ENCODE assay signal across 8 cellular contexts in the genomic region with DNA sequence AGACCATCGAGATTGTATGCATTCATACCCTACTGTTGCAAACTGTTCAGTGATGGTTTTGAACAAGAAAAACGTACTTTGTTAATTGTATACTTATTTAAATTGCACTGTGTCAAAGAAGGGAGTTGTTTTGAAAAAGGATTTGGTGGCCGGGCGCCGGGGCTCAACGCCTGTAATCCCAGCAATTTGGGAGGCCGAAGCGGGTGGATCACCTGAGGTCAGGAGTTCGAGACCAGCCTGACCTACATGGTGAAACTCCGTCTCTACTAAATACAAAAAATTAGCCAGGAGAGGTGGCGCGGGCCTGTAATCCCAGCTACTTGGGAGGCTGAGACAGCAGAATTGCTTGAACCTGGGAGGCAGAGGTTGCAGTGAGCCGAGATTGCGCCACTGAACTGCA. TPM values are rescaled to one million over a fixed set of nuclear protein-coding genes. Genes with fewer than 3 reads are reported as not detected.
DNase-seq lines count a peak whose midpoint lies in the region; ATAC-seq, FAIRE-seq and TF ChIP-seq lines count a peak whose summit lies in the region.
"Not testable (repeated sequence)": the region's sequence is repeated elsewhere in the genome, so short reads cannot be mapped to it uniquely, and the experiment has no call there.

No MANE protein-coding gene starts in this region.

- peak overlapping the region; percentile 45 to 91 for H3K4me3 ChIP-seq in CD4-positive, alpha-beta memory T cell (ENCODE audit: low read length in 2 of 2)
- H3K4me3 ChIP-seq in LNCaP clone FGC (ENCODE audit: low read depth, low read length) (peak overlapping the region; percentile 95), K562 (peak overlapping the region; percentile 69), esophagus muscularis mucosa (peak overlapping the region; percentile 67 to 96 (median 92)), left lung (peak overlapping the region; percentile 59 to 87), thoracic aorta (peak overlapping the region; percentile 85)

- peak overlapping the region in 6 of 7 donors; percentile 4 to 96 (median 90) for H3K27ac Mint-ChIP-seq in CD4-positive, alpha-beta memory T cell
- peak overlapping the region; percentile 83 for H3K27ac Mint-ChIP-seq in activated CD4-positive, alpha-beta T cell treated with anti-CD3 and anti-CD28 coated beads for 36 hours
- peak overlapping the region; percentile 99 for H3K27ac Mint-ChIP-seq in osteocyte (ENCODE audit: unreplicated experiment)

- H3K9me1 ChIP-seq in K562 (ENCODE audit: control insufficient read depth, insufficient read depth, low read length) = not testable (repeated sequence)

- not testable (repeated sequence) for TF ChIP-seq POLR2A in K562 (conservative IDR thresholded peaks at IDR 0.05); esophagus muscularis mucosa (IDR thresholded peaks at IDR 0.05; ENCODE audit: low read depth)

- 47% methylated on average over 12 of the region's 14 CpGs for WGBS in K562 (ENCODE audit: insufficient coverage, low coverage, missing lambda C conversion rate)
- 56% methylated on average over 14 of the region's 14 CpGs for WGBS in esophagus muscularis mucosa

- not testable (repeated sequence) for BruUV-seq in K562 (replicated peaks; lab: Mats Ljungman, UMichigan)

- TF ChIP-seq EP300 in K562 (IDR thresholded peaks at IDR 0.05; ENCODE audit: low read length); esophagus muscularis mucosa (IDR thresholded peaks at IDR 0.05): not testable (repeated sequence)

- H3K4me1 Mint-ChIP-seq in CD4-positive, alpha-beta memory T cell = peaks cover 11 to 32% (median 21%) of the 10 kb centered on the region in 4 donors
- H3K4me1 Mint-ChIP-seq in activated CD4-positive, alpha-beta T cell treated with anti-CD3 and anti-CD28 coated beads for 36 hours = peaks cover 17% of the 10 kb centered on the region
- H3K4me1 Mint-ChIP-seq in osteocyte (ENCODE audit: unreplicated experiment) = peaks cover 29% of the 10 kb centered on the region

- in situ Hi-C loops in K562 (cut with MboI) = not testable (repeated sequence)

- peak overlapping the region; percentile 91 to 96 (median 95) for H3K4me3 Mint-ChIP-seq in CD4-positive, alpha-beta memory T cell
- H3K4me3 Mint-ChIP-seq in activated CD4-positive, alpha-beta T cell treated with anti-CD3 and anti-CD28 coated beads for 36 hours = peak overlapping the region; percentile 87
- peak overlapping the region; percentile 94 for H3K4me3 Mint-ChIP-seq in osteocyte (ENCODE audit: unreplicated experiment)

- intact Hi-C loops in CD4-positive, alpha-beta memory T cell (cut with micrococcal nuclease) = loop anchor here (1.0 to 10.0 kb wide), 7 partner anchors 26 to 1326 kb away; a partner anchor contains a TSS
- intact Hi-C loops in activated CD4-positive, alpha-beta T cell treated with anti-CD3 and anti-CD28 coated beads for 36 hours (cut with DNase I, micrococcal nuclease) = loop anchor here (1.0 to 5.0 kb wide), 8 partner anchors 30 to 633 kb away; a partner anchor contains a TSS
- intact Hi-C loops in K562 (cut with micrococcal nuclease) = loop anchor here (1.0 to 5.0 kb wide), 2 partner anchors 26 to 172 kb away; no protein-coding TSS in a partner anchor
- intact Hi-C loops in esophagus muscularis mucosa (cut with DNase I) = loop anchor here (5.0 to 10.0 kb wide), 2 partner anchors 92 to 214 kb away; a partner anchor contains a TSS
- intact Hi-C loops in left lung (cut with DNase I) = not testable (repeated sequence)

- peaks cover 23% of the 10 kb centered on the region for H3K4me1 ChIP-seq in CD4-positive, alpha-beta memory T cell (ENCODE audit: insufficient read depth, low read length)
- peaks cover 12 to 13% of the 10 kb centered on the region in 2 experiments for H3K4me1 ChIP-seq in K562 (replicated peaks in 1 of 2; ENCODE audit: control insufficient read depth in 2 of 2, insufficient read depth in 2 of 2, low read length in 2 of 2)
- H3K4me1 ChIP-seq in esophagus muscularis mucosa = peaks cover 16 to 46% (median 37%) of the 10 kb centered on the region in 4 donors
- peaks cover 16 to 43% of the 10 kb centered on the region in 2 donors for H3K4me1 ChIP-seq in left lung
- peaks cover 17 to 26% of the 10 kb centered on the region in 2 donors for H3K4me1 ChIP-seq in thoracic aorta (ENCODE audit: control insufficient read depth in 1 of 2, low read depth in 2 of 2)

- not testable (repeated sequence) for TF ChIP-seq CTCF in LNCaP clone FGC (IDR thresholded peaks at IDR 0.05; ENCODE audit: control insufficient read depth, extremely low read depth, insufficient read depth); K562 (IDR thresholded peaks at IDR 0.05 in 2 of 3, conservative IDR thresholded peaks at IDR 0.05 in 1 of 3; ENCODE audit: insufficient read depth in 2 of 3, low read depth in 1 of 3, low read length in 3 of 3); esophagus muscularis mucosa (IDR thresholded peaks at IDR 0.05); left lung (IDR thresholded peaks at IDR 0.05); osteocyte (IDR thresholded peaks at IDR 0.05); thoracic aorta (IDR thresholded peaks at IDR 0.05)

- TF ChIP-seq RAD21 in K562 (CRISPR knock-in tag; conservative IDR thresholded peaks at IDR 0.05 in 1 of 2, IDR thresholded peaks at IDR 0.05 in 1 of 2) = not testable (repeated sequence)

- FAIRE-seq in K562 (lab: Jason Lieb, UNC) = not testable (repeated sequence)

- POLR2A ChIA-PET in CD4-positive, alpha-beta memory T cell (lab: Charles Lee; ENCODE audit: partially characterized antibody) = interaction anchor here (0.7 to 2.4 kb wide), 11 partner anchors 13 to 836 kb away, joined by 3 to 22 read pairs (median 5); a partner anchor contains a TSS
- POLR2A ChIA-PET in activated CD4-positive, alpha-beta T cell treated with anti-CD3 and anti-CD28 coated beads for 36 hours (lab: Charles Lee) = interaction anchor here (0.9 to 1.2 kb wide), 3 partner anchors 10 to 212 kb away, joined by 3 read pairs; a partner anchor contains a TSS
- POLR2A ChIA-PET in K562 (lab: Yijun Ruan, JAX) = interaction anchor here (0.6 to 3.5 kb wide), 6 partner anchors 9 to 214 kb away, joined by 3 to 21 read pairs (median 4); a partner anchor contains a TSS

- not testable (repeated sequence) for H3K27me3 Mint-ChIP-seq in CD4-positive, alpha-beta memory T cell; activated CD4-positive, alpha-beta T cell treated with anti-CD3 and anti-CD28 coated beads for 36 hours; osteocyte (ENCODE audit: unreplicated experiment)

- not testable (repeated sequence) for H3K36me3 ChIP-seq in CD4-positive, alpha-beta memory T cell (ENCODE audit: insufficient read depth, low read length); K562 (ENCODE audit: control insufficient read depth, insufficient read depth, low read length); esophagus muscularis mucosa; left lung; thoracic aorta

- CTCF ChIA-PET in CD4-positive, alpha-beta memory T cell (lab: Charles Lee; ENCODE audit: partially characterized antibody) = interaction anchor here (0.8 to 4.0 kb wide), 21 partner anchors 8 to 212 kb away, joined by 3 to 30 read pairs (median 5); a partner anchor contains a TSS
- CTCF ChIA-PET in activated CD4-positive, alpha-beta T cell treated with anti-CD3 and anti-CD28 coated beads for 36 hours (lab: Charles Lee) = interaction anchor here (0.6 to 3.6 kb wide), 18 partner anchors 12 to 586 kb away, joined by 3 to 24 read pairs (median 4); a partner anchor contains a TSS
- CTCF ChIA-PET in K562 (lab: Yijun Ruan, JAX; ENCODE audit: low intra/inter-chr PET ratio) = not testable (repeated sequence)

- H3K79me2 ChIP-seq in K562 (ENCODE audit: control insufficient read depth, insufficient read depth, low read length) = peaks cover 42% of the 10 kb centered on the region

- peak overlapping the region; percentile 71 to 82; a peak in 2 of 4 replicates for H3K9ac ChIP-seq in K562 (ENCODE audit: insufficient read depth in 1 of 2, low read depth in 2 of 2, low read length in 2 of 2)

- peak overlapping the region; percentile 70 for H3K27ac ChIP-seq in CD4-positive, alpha-beta memory T cell (ENCODE audit: low read depth, low read length)
- H3K27ac ChIP-seq in K562 (ENCODE audit: extremely low read depth, low read depth, low read length) (peak overlapping the region; percentile 63), esophagus muscularis mucosa (replicated peaks in 1 of 4) (peak overlapping the region; percentile 85 to 95 (median 93)), left lung (peak overlapping the region; percentile 96 to 98), thoracic aorta (peak overlapping the region in 1 of 2 donors; percentile 94)

- not testable (repeated sequence) for ATAC-seq in activated CD4-positive, alpha-beta T cell treated with anti-CD3 and anti-CD28 coated beads for 36 hours; K562; left lung; thoracic aorta (ENCODE audit: insufficient number of reproducible peaks, low FRiP score, low read depth)

- H3K4me2 ChIP-seq in K562 (ENCODE audit: insufficient read depth, low read length) = peak overlapping the region; percentile 97

- H3K36me3 Mint-ChIP-seq in CD4-positive, alpha-beta memory T cell; activated CD4-positive, alpha-beta T cell treated with anti-CD3 and anti-CD28 coated beads for 36 hours (ENCODE audit: low read depth); osteocyte (ENCODE audit: unreplicated experiment): not testable (repeated sequence)

- H3K27me3 ChIP-seq in CD4-positive, alpha-beta memory T cell (ENCODE audit: insufficient read depth, low read length); K562 (ENCODE audit: control insufficient read depth in 2 of 2, insufficient read depth in 2 of 2, low read length in 2 of 2); esophagus muscularis mucosa; left lung; thoracic aorta (replicated peaks; ENCODE audit: insufficient read depth): not testable (repeated sequence)

- DNase-seq in CD4-positive, alpha-beta memory T cell; LNCaP clone FGC (ENCODE audit: low read depth); activated CD4-positive, alpha-beta T cell treated with anti-CD3 and anti-CD28 coated beads for 36 hours; K562 (ENCODE audit: extremely low read depth in 1 of 4, low spot score in 3 of 4); esophagus muscularis mucosa (ENCODE audit: extremely low spot score); left lung; osteocyte (ENCODE audit: extremely low spot score, unreplicated experiment); thoracic aorta (ENCODE audit: low spot score): not testable (repeated sequence)

- H2AFZ ChIP-seq in K562 (ENCODE audit: low read depth, low read length) = peak overlapping the region; percentile 92

- H3K9me3 ChIP-seq in CD4-positive, alpha-beta memory T cell (ENCODE audit: control insufficient read depth in 1 of 2, low read length in 2 of 2); K562 (replicated peaks; ENCODE audit: control insufficient read depth, insufficient read depth, low read depth, low read length); esophagus muscularis mucosa; left lung; thoracic aorta: not testable (repeated sequence)

- not testable (repeated sequence) for H4K20me1 ChIP-seq in K562 (replicated peaks; ENCODE audit: control insufficient read depth, insufficient read depth, low read length)

- H3K9me3 Mint-ChIP-seq in CD4-positive, alpha-beta memory T cell; activated CD4-positive, alpha-beta T cell treated with anti-CD3 and anti-CD28 coated beads for 36 hours (ENCODE audit: low read depth); osteocyte (ENCODE audit: unreplicated experiment): not testable (repeated sequence)

RNA-seq across cellular contexts. Expression of a gene that starts 0.7 kb away (rescaled TPM):
- not detected for total RNA-seq in CD4-positive, alpha-beta memory T cell
- under 1 TPM; 0.30 to 0.75 TPM for polyA plus RNA-seq in CD4-positive, alpha-beta memory T cell
- total RNA-seq in activated CD4-positive, alpha-beta T cell treated with anti-CD3 and anti-CD28 coated beads for 36 hours = under 1 TPM; 0.34 to 0.81 TPM
- total RNA-seq in K562 (2011; cell fraction: chromatin; rRNA removed; ENCODE audit: low replicate concordance) = 0.69 TPM in 1 of 2 replicates, not detected in the other
- total RNA-seq in K562 (2011; cell fraction: nucleolus; rRNA removed) = 1.1 TPM in 1 of 2 replicates, not detected in the other
- total RNA-seq in K562 (2011; cell fraction: nucleoplasm; rRNA removed) = 0.66 and 1.3 TPM in 2 replicates
- 2.3 and 2.9 TPM in 2 replicates for total RNA-seq in K562 (2014; rRNA removed)
- 2.9 and 3.3 TPM in 2 replicates for total RNA-seq in K562 (2014; rRNA removed; fragmentation: Illumina TruSeq; extraction: Trizol)
- total RNA-seq in K562 (2015; rRNA removed; fragmentation: Illumina TruSeq; extraction: Trizol) = 1.8 and 2.9 TPM in 2 replicates
- 2.0 and 3.1 TPM in 2 replicates for total RNA-seq in K562 (2021)
- 3.1 and 4.2 TPM in 2 replicates for polyA plus RNA-seq in K562 (2011; rRNA removed)
- polyA plus RNA-seq in K562 (2011; cell fraction: cytosol; rRNA removed) = 1.1 and 2.3 TPM in 2 replicates
- polyA plus RNA-seq in K562 (2011; cell fraction: nucleus; rRNA removed) = 0.43 and 0.70 TPM in 2 replicates
- 2.5 and 13.9 TPM in 2 replicates for polyA plus RNA-seq in K562 (2012)
- 4.1 and 4.8 TPM in 2 replicates for polyA plus RNA-seq in K562 (2014; fragmentation: Illumina TruSeq; extraction: Trizol)
- 1 to 10 TPM; 4.0 to 4.2 TPM for polyA plus RNA-seq in K562 (2014; fragmentation: Nextera tagmentation; extraction: Ambion mirVana)
- 3.8 and 4.4 TPM in 2 replicates for polyA plus RNA-seq in K562 (2014; rRNA removed)
- 0.42 and 0.45 TPM in 2 replicates for polyA minus RNA-seq in K562 (2011; rRNA and poly(A)+ RNA removed)
- polyA minus RNA-seq in K562 (2011; cell fraction: cytosol; rRNA and poly(A)+ RNA removed) = 2.0 TPM in 1 of 2 replicates, not detected in the other
- polyA minus RNA-seq in K562 (2011; cell fraction: nucleus; rRNA and poly(A)+ RNA removed) = 0.67 TPM in 1 of 2 replicates, not detected in the other
- 1 to 10 TPM; 3.3 to 4.2 (median 3.6) TPM for total RNA-seq in esophagus muscularis mucosa
- 1 to 10 TPM; 3.4 to 3.9 TPM for total RNA-seq in left lung
- total RNA-seq in osteocyte = 3.0 TPM in 2 replicates
- total RNA-seq in thoracic aorta = 10 to 100 TPM in 1 of 2 donors, not detected in 1; 12.6 TPM

RNA-seq across cellular contexts. Expression of a gene that starts 0.8 kb away (rescaled TPM):
- total RNA-seq in CD4-positive, alpha-beta memory T cell = 10 to 100 TPM; 35.4 to 38.2 TPM
- 10 to 100 TPM; 30.7 to 44.2 TPM for polyA plus RNA-seq in CD4-positive, alpha-beta memory T cell
- 10 to 100 TPM; 11.3 to 12.2 TPM for total RNA-seq in activated CD4-positive, alpha-beta T cell treated with anti-CD3 and anti-CD28 coated beads for 36 hours
- total RNA-seq in K562 (2011; cell fraction: chromatin; rRNA removed; ENCODE audit: low replicate concordance) = 52.4 and 135 TPM in 2 replicates
- total RNA-seq in K562 (2011; cell fraction: nucleolus; rRNA removed) = 18.8 and 28.3 TPM in 2 replicates
- 41.9 and 56.3 TPM in 2 replicates for total RNA-seq in K562 (2011; cell fraction: nucleoplasm; rRNA removed)
- 29.0 and 33.0 TPM in 2 replicates for total RNA-seq in K562 (2014; rRNA removed)
- 54.9 and 76.1 TPM in 2 replicates for total RNA-seq in K562 (2014; rRNA removed; fragmentation: Illumina TruSeq; extraction: Trizol)
- total RNA-seq in K562 (2015; rRNA removed; fragmentation: Illumina TruSeq; extraction: Trizol) = 32.7 and 35.4 TPM in 2 replicates
- total RNA-seq in K562 (2021) = 41.9 and 48.7 TPM in 2 replicates
- 43.8 and 44.3 TPM in 2 replicates for polyA plus RNA-seq in K562 (2011; rRNA removed)
- polyA plus RNA-seq in K562 (2011; cell fraction: cytosol; rRNA removed) = 6.3 and 13.6 TPM in 2 replicates
- 10.0 and 19.9 TPM in 2 replicates for polyA plus RNA-seq in K562 (2011; cell fraction: nucleus; rRNA removed)
- polyA plus RNA-seq in K562 (2012) = 20.6 and 150 TPM in 2 replicates
- polyA plus RNA-seq in K562 (2014; fragmentation: Illumina TruSeq; extraction: Trizol) = 44.5 and 47.3 TPM in 2 replicates
- polyA plus RNA-seq in K562 (2014; fragmentation: Nextera tagmentation; extraction: Ambion mirVana) = 10 to 100 TPM; 37.1 to 41.1 TPM
- 24.5 and 33.0 TPM in 2 replicates for polyA plus RNA-seq in K562 (2014; rRNA removed)
- polyA minus RNA-seq in K562 (2011; rRNA and poly(A)+ RNA removed) = 54.8 and 94.0 TPM in 2 replicates
- 22.1 and 27.6 TPM in 2 replicates for polyA minus RNA-seq in K562 (2011; cell fraction: cytosol; rRNA and poly(A)+ RNA removed)
- polyA minus RNA-seq in K562 (2011; cell fraction: nucleus; rRNA and poly(A)+ RNA removed) = 9.7 and 20.3 TPM in 2 replicates
- 10 to 100 TPM; 38.9 to 49.4 (median 43.5) TPM for total RNA-seq in esophagus muscularis mucosa
- 10 to 100 TPM; 75.2 to 98.0 TPM for total RNA-seq in left lung
- total RNA-seq in osteocyte = 150 and 174 TPM in 2 replicates
- total RNA-seq in thoracic aorta = 100 to 1,000 TPM; 116 to 122 TPM
